Comparison of ENCODE assay signal across 1 cellular context in genomic region chr10:45239642-45240041, GRCh38.
TF ChIP-seq lines count a peak whose summit lies in the region.

No MANE protein-coding gene starts in this region.

TF ChIP-seq in K562, 482 proteins besides CTCF, POLR2A, EP300 and RAD21 (continued from another document):
- no peak for TF ChIP-seq U2AF2 (optimal IDR thresholded peaks at IDR 0.05; ENCODE audit: low read depth, low read length)
- no peak for TF ChIP-seq KDM1A (IDR thresholded peaks at IDR 0.05)
- TF ChIP-seq RBM39 (optimal IDR thresholded peaks at IDR 0.05; ENCODE audit: low read depth, low read length), result no peak
